14 cellular contexts compared by ENCODE assay signal in genomic region chr10:73746721-73747120, GRCh38. TPM values are rescaled to one million over a fixed set of nuclear protein-coding genes. Genes with fewer than 3 reads are reported as not detected.
DNase-seq lines count a peak whose midpoint lies in the region; ATAC-seq and TF ChIP-seq lines count a peak whose summit lies in the region.
"Had no signal": no experiment of that assay in that cellular context is flagged by ENCODE, and none has a peak within 500 bp of the region (broad histone marks: within the 10 kb centered on the region; RNA-seq: fewer than 3 reads in every experiment).

No MANE protein-coding gene starts in this region.

- H3K27me3 Mint-ChIP-seq in stimulated activated naive CD8-positive, alpha-beta T cell treated with anti-CD3 and anti-CD28 coated beads, Interleukin-15, Interleukin-2, amounts not matched to agents 100 ng/mL and 50 ng/mL, for 24 hours = no peaks in the 10 kb centered on the region
- no peaks in the 10 kb centered on the region for H3K27me3 Mint-ChIP-seq in stimulated activated naive CD8-positive, alpha-beta T cell treated with anti-CD3 and anti-CD28 coated beads, Interleukin-15, amount 100 ng/mL, for 72 hours
- H3K27me3 Mint-ChIP-seq in activated CD8-positive, alpha-beta T cell treated with anti-CD3 and anti-CD28 coated beads for 36 hours = no peaks in the 10 kb centered on the region
- H3K27me3 Mint-ChIP-seq in immature natural killer cell (ENCODE audit: low read depth in 3 of 3) = peaks cover 4 to 9% (median 7%) of the 10 kb centered on the region in 3 donors

- no peak overlapping the region for H3K27ac ChIP-seq in brain microvascular endothelial cell
- H3K27ac ChIP-seq: left lung, prostate gland had no signal

- H3K9me3 Mint-ChIP-seq in stimulated activated naive CD8-positive, alpha-beta T cell treated with anti-CD3 and anti-CD28 coated beads, Interleukin-15, Interleukin-2, amounts not matched to agents 100 ng/mL and 50 ng/mL, for 24 hours = no peaks in the 10 kb centered on the region
- H3K9me3 Mint-ChIP-seq in stimulated activated naive CD8-positive, alpha-beta T cell treated with anti-CD3 and anti-CD28 coated beads, Interleukin-15, amount 100 ng/mL, for 72 hours = no peaks in the 10 kb centered on the region
- H3K9me3 Mint-ChIP-seq in activated CD8-positive, alpha-beta T cell treated with anti-CD3 and anti-CD28 coated beads for 36 hours = no peaks in the 10 kb centered on the region
- H3K9me3 Mint-ChIP-seq in immature natural killer cell = no peaks in the 10 kb centered on the region

- no peaks in the 10 kb centered on the region for H3K27me3 ChIP-seq in brain microvascular endothelial cell (replicated peaks)
- H3K27me3 ChIP-seq: left lung had no signal

- POLR2A ChIA-PET in activated CD8-positive, alpha-beta T cell treated with anti-CD3 and anti-CD28 coated beads for 36 hours (lab: Charles Lee) = interaction anchor here (0.6 to 2.3 kb wide), 5 partner anchors 12 to 31 kb away, joined by 3 to 9 read pairs (median 7); a partner anchor contains a TSS

- H3K27ac Mint-ChIP-seq in stimulated activated naive CD8-positive, alpha-beta T cell treated with anti-CD3 and anti-CD28 coated beads, Interleukin-15, Interleukin-2, amounts not matched to agents 100 ng/mL and 50 ng/mL, for 24 hours = peak overlapping the region; percentile 81
- H3K27ac Mint-ChIP-seq in stimulated activated naive CD8-positive, alpha-beta T cell treated with anti-CD3 and anti-CD28 coated beads, Interleukin-15, amount 100 ng/mL, for 72 hours = no peak overlapping the region
- H3K27ac Mint-ChIP-seq in activated CD8-positive, alpha-beta T cell treated with anti-CD3 and anti-CD28 coated beads for 36 hours = peak overlapping the region; percentile 49
- H3K27ac Mint-ChIP-seq in immature natural killer cell = peak overlapping the region; percentile 46 to 84 (median 58)

- H3K4me3 ChIP-seq in brain microvascular endothelial cell (ENCODE audit: low read depth, low read length) = no peak overlapping the region
- H3K4me3 ChIP-seq: left lung, prostate gland had no signal

- no peak for TF ChIP-seq CTCF in activated CD8-positive, alpha-beta T cell treated with anti-CD3 and anti-CD28 coated beads for 36 hours (IDR thresholded peaks at IDR 0.05)
- TF ChIP-seq CTCF in brain microvascular endothelial cell (IDR thresholded peaks at IDR 0.05; ENCODE audit: low read depth, low read length, missing control alignments) = no peak

- CTCF ChIA-PET in activated CD8-positive, alpha-beta T cell treated with anti-CD3 and anti-CD28 coated beads for 36 hours (lab: Charles Lee) = no interaction called here

- in situ Hi-C loops in brain microvascular endothelial cell (cut with HindIII; ENCODE audit: low pct_ligation_motif_present, low sequenced_read_pairs) = no loop called here

- peaks cover 44% of the 10 kb centered on the region for H3K36me3 ChIP-seq in brain microvascular endothelial cell (replicated peaks)

- no peak for ATAC-seq in stimulated activated naive CD8-positive, alpha-beta T cell treated with anti-CD3 and anti-CD28 coated beads, Interleukin-15, amount 100 ng/mL, for 72 hours
- ATAC-seq in activated CD8-positive, alpha-beta T cell treated with anti-CD3 and anti-CD28 coated beads for 36 hours = no peak
- no peak for ATAC-seq in left cardiac atrium
- ATAC-seq in left ventricle myocardium superior = no peak
- ATAC-seq: left lung had no signal

- H3K4me3 Mint-ChIP-seq in stimulated activated naive CD8-positive, alpha-beta T cell treated with anti-CD3 and anti-CD28 coated beads, Interleukin-15, Interleukin-2, amounts not matched to agents 100 ng/mL and 50 ng/mL, for 24 hours = peak overlapping the region; percentile 72
- H3K4me3 Mint-ChIP-seq in stimulated activated naive CD8-positive, alpha-beta T cell treated with anti-CD3 and anti-CD28 coated beads, Interleukin-15, amount 100 ng/mL, for 72 hours = peak overlapping the region in 1 of 2 donors; percentile 29
- H3K4me3 Mint-ChIP-seq in activated CD8-positive, alpha-beta T cell treated with anti-CD3 and anti-CD28 coated beads for 36 hours = peak overlapping the region; percentile 55
- H3K4me3 Mint-ChIP-seq in immature natural killer cell = peak overlapping the region in 4 of 5 donors; percentile 30 to 75 (median 60)

- H3K36me3 Mint-ChIP-seq in stimulated activated naive CD8-positive, alpha-beta T cell treated with anti-CD3 and anti-CD28 coated beads, Interleukin-15, Interleukin-2, amounts not matched to agents 100 ng/mL and 50 ng/mL, for 24 hours (ENCODE audit: low read depth) = peaks cover 46% of the 10 kb centered on the region
- H3K36me3 Mint-ChIP-seq in activated CD8-positive, alpha-beta T cell treated with anti-CD3 and anti-CD28 coated beads for 36 hours (ENCODE audit: low read depth) = peaks cover 38% of the 10 kb centered on the region
- H3K36me3 Mint-ChIP-seq in immature natural killer cell = peaks cover 17 to 21% (median 17%) of the 10 kb centered on the region in 3 donors

- no peak for DNase-seq in stimulated activated naive CD8-positive, alpha-beta T cell treated with anti-CD3 and anti-CD28 coated beads, Interleukin-15, amount 100 ng/mL, for 72 hours
- no peak for DNase-seq in activated CD8-positive, alpha-beta T cell treated with anti-CD3 and anti-CD28 coated beads for 36 hours
- DNase-seq in immature natural killer cell (no peak), left cardiac atrium (no peak), brain microvascular endothelial cell (no peak), AML-193 (lab: John Stamatoyannopoulos, UW) (no peak), left ventricle myocardium superior (no peak)
- DNase-seq: DMS153, Kasumi-1, left lung, NCI-H1436, T-helper 9 cell had no signal

- H3K4me1 Mint-ChIP-seq in stimulated activated naive CD8-positive, alpha-beta T cell treated with anti-CD3 and anti-CD28 coated beads, Interleukin-15, Interleukin-2, amounts not matched to agents 100 ng/mL and 50 ng/mL, for 24 hours (ENCODE audit: low read depth) = peaks cover 56% of the 10 kb centered on the region
- H3K4me1 Mint-ChIP-seq in stimulated activated naive CD8-positive, alpha-beta T cell treated with anti-CD3 and anti-CD28 coated beads, Interleukin-15, amount 100 ng/mL, for 72 hours = peaks cover 52% of the 10 kb centered on the region
- peaks cover 45% of the 10 kb centered on the region for H3K4me1 Mint-ChIP-seq in activated CD8-positive, alpha-beta T cell treated with anti-CD3 and anti-CD28 coated beads for 36 hours (ENCODE audit: low read depth)
- peaks cover 60 to 71% of the 10 kb centered on the region in 2 donors for H3K4me1 Mint-ChIP-seq in immature natural killer cell

- intact Hi-C loops in activated CD8-positive, alpha-beta T cell treated with anti-CD3 and anti-CD28 coated beads for 36 hours (cut with micrococcal nuclease) = no loop called here
- intact Hi-C loops in left cardiac atrium (cut with DNase I) (loop anchor here in 1 of 2 donors (10.0 kb wide), 1 partner anchor 92 kb away; the partner anchor contains the start of gene SYNPO2L), left ventricle myocardium superior (cut with micrococcal nuclease) (no loop called here)

RNA-seq across cellular contexts. Expression of gene SEC24C, which starts 2.5 kb away (rescaled TPM):
- 10 to 100 TPM; 87.5 to 88.7 TPM for total RNA-seq in activated CD8-positive, alpha-beta T cell treated with anti-CD3 and anti-CD28 coated beads for 36 hours
- 10 to 100 TPM; 15.5 to 77.7 (median 21.3) TPM for polyA plus RNA-seq in immature natural killer cell
- 10 to 100 TPM; 42.9 to 52.6 TPM for total RNA-seq in left cardiac atrium
- total RNA-seq in left ventricle myocardium superior = 50.5 TPM

RNA-seq across cellular contexts. Expression of gene CHCHD1, which starts 35.1 kb away (rescaled TPM):
- 10 to 100 TPM; 28.9 to 33.0 TPM for total RNA-seq in activated CD8-positive, alpha-beta T cell treated with anti-CD3 and anti-CD28 coated beads for 36 hours
- 10 to 100 TPM; 24.8 to 46.9 (median 42.7) TPM for polyA plus RNA-seq in immature natural killer cell
- 10 to 100 TPM; 21.7 to 24.7 TPM for total RNA-seq in left cardiac atrium
- 29.2 TPM for total RNA-seq in left ventricle myocardium superior

RNA-seq across cellular contexts. Expression of gene ZSWIM8, which starts 38.7 kb away (rescaled TPM):
- total RNA-seq in activated CD8-positive, alpha-beta T cell treated with anti-CD3 and anti-CD28 coated beads for 36 hours = 10 to 100 TPM; 30.0 to 41.0 TPM
- polyA plus RNA-seq in immature natural killer cell = 10 to 100 TPM in 2 of 3 donors, 1 to 10 TPM in 1; 7.3 to 44.7 (median 14.8) TPM
- total RNA-seq in left cardiac atrium (10 to 100 TPM; 50.7 to 61.6 TPM), left ventricle myocardium superior (53.9 TPM)

RNA-seq across cellular contexts. Expression of gene AGAP5, which starts 48.8 kb away (rescaled TPM):
- 1 to 10 TPM; 8.8 to 9.8 TPM for total RNA-seq in activated CD8-positive, alpha-beta T cell treated with anti-CD3 and anti-CD28 coated beads for 36 hours
- under 1 TPM in 1 of 3 donors, not detected in 2; 0.37 TPM for polyA plus RNA-seq in immature natural killer cell
- total RNA-seq in left cardiac atrium = 1 to 10 TPM; 4.2 to 4.4 TPM
- total RNA-seq in left ventricle myocardium superior = 3.2 TPM

Comparison
In these comparisons a context has a peak if more than half of its experiments do, and no peak if none do; other contexts are left out.
1. H3K27ac Mint-ChIP-seq: peak in stimulated activated naive CD8-positive, alpha-beta T cell treated with anti-CD3 and anti-CD28 coated beads, Interleukin-15, Interleukin-2, amounts not matched to agents 100 ng/mL and 50 ng/mL, for 24 hours (single experiment), activated CD8-positive, alpha-beta T cell treated with anti-CD3 and anti-CD28 coated beads for 36 hours (single experiment) and immature natural killer cell (6 of 6); none in stimulated activated naive CD8-positive, alpha-beta T cell treated with anti-CD3 and anti-CD28 coated beads, Interleukin-15, amount 100 ng/mL, for 72 hours (0 of 2).